In genomic region chr1:42177551-42177981, GRCh38 we compare ENCODE assay signal across 1 cellular context.
A peak's percentile ranks its signal among the peaks of the same experiment; 100 is the strongest.
TF ChIP-seq lines count a peak whose summit lies in the region.

No MANE protein-coding gene starts in this region.

TF ChIP-seq in HEK293, 187 proteins besides CTCF, POLR2A, EP300 and RAD21 (continued from another document and continues in another):
- no peak for TF ChIP-seq ZBTB11 (tag by site-specific recombination; conservative IDR thresholded peaks at IDR 0.05; ENCODE audit: low read depth)
- peak; percentile 42; the same call in 1 of the 2 replicates for TF ChIP-seq KLF16 (tag by site-specific recombination; IDR thresholded peaks at IDR 0.05)
- no peak for TF ChIP-seq AEBP2 (tag by site-specific recombination; IDR thresholded peaks at IDR 0.05; ENCODE audit: borderline replicate concordance)
- TF ChIP-seq ZNF792 (tag by site-specific recombination; IDR thresholded peaks at IDR 0.05) = 0 out of 2 replicates have a peak, but pooled peaks have one; percentile 41
- no peak for TF ChIP-seq ZNF654 (tag by site-specific recombination; IDR thresholded peaks at IDR 0.05; ENCODE audit: low read depth)
- TF ChIP-seq, protein P1, sequence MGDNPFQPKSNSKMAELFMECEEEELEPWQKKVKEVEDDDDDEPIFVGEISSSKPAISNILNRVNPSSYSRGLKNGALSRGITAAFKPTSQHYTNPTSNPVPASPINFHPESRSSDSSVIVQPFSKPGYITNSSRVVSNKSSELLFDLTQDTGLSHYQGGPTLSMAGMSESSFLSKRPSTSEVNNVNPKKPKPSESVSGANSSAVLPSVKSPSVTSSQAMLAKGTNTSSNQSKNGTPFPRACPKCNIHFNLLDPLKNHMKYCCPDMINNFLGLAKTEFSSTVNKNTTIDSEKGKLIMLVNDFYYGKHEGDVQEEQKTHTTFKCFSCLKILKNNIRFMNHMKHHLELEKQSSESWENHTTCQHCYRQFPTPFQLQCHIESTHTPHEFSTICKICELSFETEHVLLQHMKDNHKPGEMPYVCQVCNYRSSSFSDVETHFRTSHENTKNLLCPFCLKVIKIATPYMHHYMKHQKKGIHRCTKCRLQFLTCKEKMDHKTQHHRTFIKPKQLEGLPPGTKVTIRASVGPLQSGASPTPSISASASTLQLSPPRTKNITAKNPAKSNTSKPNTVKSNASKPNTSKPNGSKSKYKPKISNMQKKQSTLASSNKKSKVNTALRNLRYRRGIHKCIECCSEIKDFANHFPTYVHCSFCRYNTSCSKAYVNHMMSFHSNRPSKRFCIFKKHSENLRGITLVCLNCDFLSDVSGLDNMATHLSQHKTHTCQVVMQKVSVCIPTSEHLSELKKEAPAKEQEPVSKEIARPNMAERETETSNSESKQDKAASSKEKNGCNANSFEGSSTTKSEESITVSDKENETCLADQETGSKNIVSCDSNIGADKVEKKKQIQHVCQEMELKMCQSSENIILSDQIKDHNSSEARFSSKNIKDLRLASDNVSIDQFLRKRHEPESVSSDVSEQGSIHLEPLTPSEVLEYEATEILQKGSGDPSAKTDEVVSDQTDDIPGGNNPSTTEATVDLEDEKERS (tag by site-specific recombination; IDR thresholded peaks at IDR 0.05) = no peak
- peak; percentile 77 for TF ChIP-seq OSR2 (tag by site-specific recombination; IDR thresholded peaks at IDR 0.05)
- TF ChIP-seq SCRT1 (tag by site-specific recombination; IDR thresholded peaks at IDR 0.05; ENCODE audit: borderline replicate concordance) = peak; percentile 84
- no peak for TF ChIP-seq ATF2 (tag by site-specific recombination; IDR thresholded peaks at IDR 0.05; ENCODE audit: low read depth)
- peak; percentile 83; the same call in 1 of the 2 replicates for TF ChIP-seq BCL11B (tag by site-specific recombination; IDR thresholded peaks at IDR 0.05; ENCODE audit: low read depth)
- TF ChIP-seq ZNF37A (tag by site-specific recombination; IDR thresholded peaks at IDR 0.05) = no peak
- TF ChIP-seq, protein P2, sequence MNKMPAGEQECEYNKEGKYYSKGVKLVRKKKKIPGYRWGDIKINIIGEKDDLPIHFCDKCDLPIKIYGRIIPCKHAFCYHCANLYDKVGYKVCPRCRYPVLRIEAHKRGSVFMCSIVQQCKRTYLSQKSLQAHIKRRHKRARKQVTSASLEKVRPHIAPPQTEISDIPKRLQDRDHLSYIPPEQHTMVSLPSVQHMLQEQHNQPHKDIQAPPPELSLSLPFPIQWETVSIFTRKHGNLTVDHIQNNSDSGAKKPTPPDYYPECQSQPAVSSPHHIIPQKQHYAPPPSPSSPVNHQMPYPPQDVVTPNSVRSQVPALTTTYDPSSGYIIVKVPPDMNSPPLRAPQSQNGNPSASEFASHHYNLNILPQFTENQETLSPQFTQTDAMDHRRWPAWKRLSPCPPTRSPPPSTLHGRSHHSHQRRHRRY (tag by site-specific recombination; IDR thresholded peaks at IDR 0.05) = no peak
- 0 out of 2 replicates have a peak, but pooled peaks have one; percentile 41 for TF ChIP-seq TRIM28 (IDR thresholded peaks at IDR 0.05; ENCODE audit: borderline replicate concordance, low read length)
- TF ChIP-seq ZNF544 (tag by site-specific recombination; IDR thresholded peaks at IDR 0.05) = no peak
- TF ChIP-seq ZNF175 (tag by site-specific recombination; IDR thresholded peaks at IDR 0.05) = no peak
- TF ChIP-seq SETDB1 (IDR thresholded peaks at IDR 0.05; ENCODE audit: insufficient read length, low read length) = no peak
- TF ChIP-seq MYNN (tag by site-specific recombination; IDR thresholded peaks at IDR 0.05; ENCODE audit: borderline replicate concordance) = no peak
- TF ChIP-seq ZBTB7A (tag by site-specific recombination; IDR thresholded peaks at IDR 0.05; ENCODE audit: low read depth) = no peak
- no peak for TF ChIP-seq ZBTB8A (tag by site-specific recombination; IDR thresholded peaks at IDR 0.05)
- peak; percentile 94 for TF ChIP-seq ZNF843 (tag by site-specific recombination; IDR thresholded peaks at IDR 0.05)
- TF ChIP-seq ZNF350 (tag by site-specific recombination; IDR thresholded peaks at IDR 0.05) = no peak
- TF ChIP-seq ZNF248 (tag by site-specific recombination; IDR thresholded peaks at IDR 0.05) = no peak
- TF ChIP-seq, protein P3, sequence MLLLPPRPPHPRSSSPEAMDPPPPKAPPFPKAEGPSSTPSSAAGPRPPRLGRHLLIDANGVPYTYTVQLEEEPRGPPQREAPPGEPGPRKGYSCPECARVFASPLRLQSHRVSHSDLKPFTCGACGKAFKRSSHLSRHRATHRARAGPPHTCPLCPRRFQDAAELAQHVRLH (tag by site-specific recombination; IDR thresholded peaks at IDR 0.05) = 0 out of 2 replicates have a peak, but pooled peaks have one; percentile 31
- TF ChIP-seq ZNF274 (IDR thresholded peaks at IDR 0.05; ENCODE audit: low read length) = no peak
- TF ChIP-seq ZNF274 (tag by site-specific recombination; IDR thresholded peaks at IDR 0.05; ENCODE audit: borderline replicate concordance) = no peak
- TF ChIP-seq ZNF311 (tag by site-specific recombination; IDR thresholded peaks at IDR 0.05; ENCODE audit: borderline replicate concordance) = no peak
- TF ChIP-seq ZNF514 (tag by site-specific recombination; IDR thresholded peaks at IDR 0.05) = no peak
- TF ChIP-seq ZNF292 (tag by site-specific recombination; IDR thresholded peaks at IDR 0.05; ENCODE audit: borderline replicate concordance, low read depth) = no peak
- no peak for TF ChIP-seq ZNF701 (tag by site-specific recombination; IDR thresholded peaks at IDR 0.05)
- no peak for TF ChIP-seq YY1 (tag by site-specific recombination; IDR thresholded peaks at IDR 0.05)
- no peak for TF ChIP-seq ZNF362 (tag by site-specific recombination; IDR thresholded peaks at IDR 0.05)
- TF ChIP-seq MZF1 (tag by site-specific recombination; IDR thresholded peaks at IDR 0.05; ENCODE audit: borderline replicate concordance) = no peak
- TF ChIP-seq ZNF585B (tag by site-specific recombination; IDR thresholded peaks at IDR 0.05) = no peak
- TF ChIP-seq GFI1B (tag by site-specific recombination; IDR thresholded peaks at IDR 0.05) = peak; percentile 55; the same call in 1 of the 2 replicates
- TF ChIP-seq SP7 (tag by site-specific recombination; IDR thresholded peaks at IDR 0.05) = peak; percentile 86
- no peak for TF ChIP-seq ZBTB48 (tag by site-specific recombination; IDR thresholded peaks at IDR 0.05)
- TF ChIP-seq WT1 (tag by site-specific recombination; IDR thresholded peaks at IDR 0.05) = no peak
- TF ChIP-seq ZNF280C (tag by site-specific recombination; IDR thresholded peaks at IDR 0.05) = no peak
- TF ChIP-seq PRDM10 (tag by site-specific recombination; IDR thresholded peaks at IDR 0.05) = no peak
- peak; percentile 44; the same call in 1 of the 2 replicates for TF ChIP-seq PATZ1 (tag by site-specific recombination; IDR thresholded peaks at IDR 0.05)
- TF ChIP-seq ZNF521 (tag by site-specific recombination; IDR thresholded peaks at IDR 0.05) = no peak
